ENCODE assay signal across 25 cellular contexts in the genomic region with DNA sequence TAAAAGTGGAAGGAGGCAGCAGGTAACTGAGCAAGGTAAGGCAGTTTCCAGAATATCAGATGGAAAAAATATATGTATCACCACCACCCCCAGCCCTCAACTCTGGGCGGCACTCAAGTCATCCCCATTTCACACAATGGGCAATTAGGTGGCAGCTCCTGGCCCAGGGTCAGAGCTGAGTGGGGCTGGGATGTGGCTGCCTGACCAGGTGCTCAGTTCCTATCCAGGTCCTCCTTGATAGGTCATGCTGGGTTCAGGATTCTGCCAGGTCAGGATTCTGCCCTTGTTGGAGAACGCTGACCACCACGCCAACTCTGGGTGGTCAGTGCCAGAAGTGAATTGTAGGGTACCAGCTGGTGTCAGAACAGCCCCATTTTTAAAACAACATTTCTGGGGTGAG. TPM values are rescaled to one million over a fixed set of nuclear protein-coding genes. Genes with fewer than 3 reads are reported as not detected.
"Had no signal": no experiment of that assay in that cellular context is flagged by ENCODE, and none has a peak within 500 bp of the region (broad histone marks: within the 10 kb centered on the region; RNA-seq: fewer than 3 reads in every experiment).

No MANE protein-coding gene starts in this region.

- H3K9ac ChIP-seq: parathyroid adenoma had no signal

- H3K27ac ChIP-seq: ovary, parathyroid adenoma, psoas muscle, right lobe of liver, sigmoid colon, stomach, thoracic aorta, thyroid gland, tibial nerve, upper lobe of left lung, uterus had no signal

- H3K4me1 ChIP-seq: psoas muscle, right lobe of liver, thyroid gland, tibial nerve, upper lobe of left lung, uterus had no signal

- FAIRE-seq: small intestine had no signal

- DNase-seq: naive thymus-derived CD8-positive, alpha-beta T cell; nephron progenitor cell; occipital lobe; ovary; psoas muscle; right cardiac atrium; right lobe of liver; sigmoid colon; small intestine; stimulated activated CD4-positive, alpha-beta T cell treated with anti-CD3 and anti-CD28 coated beads, Interleukin-15, amount 100 ng/mL, for 24 hours; stimulated activated CD4-positive, alpha-beta T cell treated with anti-CD3 and anti-CD28 coated beads, Interleukin-2, amount 100 ng/mL, for 24 hours; stimulated activated CD4-positive, alpha-beta T cell treated with anti-CD3 and anti-CD28 coated beads, Interleukin-2, amount 100 ng/mL, for 48 hours; stimulated activated CD4-positive, alpha-beta T cell treated with anti-CD3 and anti-CD28 coated beads, Interleukin-4, amount 100 ng/mL, for 24 hours; stimulated activated naive B cell treated with anti-CD40 and anti-IgM and Interleukin-4, amounts not matched to agents 10 μg/mL and 1 μg/mL and 100 μg/mL, for 72 hours; stimulated activated naive CD4-positive, alpha-beta T cell treated with Interleukin-2 at 50 U/mL for 16 hours; stomach; thyroid gland; trophoblast cell; upper lobe of left lung; uterus had no signal

- H3K27me3 ChIP-seq: ovary, right lobe of liver, sigmoid colon, stomach, thyroid gland, tibial nerve, upper lobe of left lung, uterus had no signal

- H3K9me3 ChIP-seq: ovary, psoas muscle, right lobe of liver, sigmoid colon, stomach, thoracic aorta, thyroid gland, upper lobe of left lung, uterus had no signal

- H2AFZ ChIP-seq: parathyroid adenoma had no signal

- H3K4me3 ChIP-seq: ovary, psoas muscle, right lobe of liver, sigmoid colon, stomach, thoracic aorta, thyroid gland, tibial nerve, upper lobe of left lung, uterus had no signal

- H3K36me3 ChIP-seq: ovary, right lobe of liver, sigmoid colon, stomach, thoracic aorta, thyroid gland, tibial nerve, upper lobe of left lung, uterus had no signal

- ATAC-seq: naive thymus-derived CD8-positive, alpha-beta T cell; natural killer cell treated with Interleukin-12 subunit alpha and Interleukin-12 subunit beta and Interleukin-15 and Interleukin-18, amount 100 ng/mL, for 72 hours; psoas muscle; right cardiac atrium; right lobe of liver; stimulated activated effector memory CD8-positive, alpha-beta T cell treated with anti-CD3 and anti-CD28 coated beads, Interleukin-12 subunit alpha, Interleukin-12 subunit beta, amount 100 ng/mL, for 72 hours; stimulated activated naive B cell treated with anti-CD40 and anti-IgM and Interleukin-4, amounts not matched to agents 10 μg/mL and 1 μg/mL and 100 μg/mL, for 72 hours had no signal

RNA-seq across cellular contexts. Expression of a gene that starts 29.5 kb away (rescaled TPM):
- total RNA-seq: naive thymus-derived CD8-positive, alpha-beta T cell had no signal
